ENCODE assay signal across 8 cellular contexts in genomic region chr10:128178319-128178937, GRCh38. TPM values are rescaled to one million over a fixed set of nuclear protein-coding genes. Genes with fewer than 3 reads are reported as not detected.
A peak's percentile ranks its signal among the peaks of the same experiment; 100 is the strongest.
DNase-seq lines count a peak whose midpoint lies in the region; ATAC-seq and TF ChIP-seq lines count a peak whose summit lies in the region.

No MANE protein-coding gene starts in this region.

- H3K4me3 ChIP-seq in SK-N-SH (ENCODE audit: low read depth in 2 of 2, low read length in 1 of 2) (no peak overlapping the region), stomach (no peak overlapping the region), gastrocnemius medialis (no peak overlapping the region), ascending aorta (no peak overlapping the region)

- peaks cover 19 to 22% of the 10 kb centered on the region in 2 donors for H3K36me3 Mint-ChIP-seq in naive B cell

- CTCF ChIA-PET in SK-N-SH (lab: Yijun Ruan, JAX) = interaction anchor here (1.2 to 2.7 kb wide), 8 partner anchors 8 to 34 kb away, joined by 3 to 14 read pairs (median 6); no protein-coding TSS in a partner anchor

- intact Hi-C loops in stomach (cut with DNase I; ENCODE audit: low total_unique reads) (no loop called here), gastrocnemius medialis (cut with DNase I; ENCODE audit: low total_unique reads) (no loop called here), ascending aorta (cut with DNase I) (no loop called here)

- no peaks in the 10 kb centered on the region for H3K79me2 ChIP-seq in SK-N-SH (ENCODE audit: insufficient read depth)

- peaks cover 0 to 18% (median 7%) of the 10 kb centered on the region in 3 donors for H3K27me3 Mint-ChIP-seq in naive B cell

- no peaks in the 10 kb centered on the region for H4K20me1 ChIP-seq in SK-N-SH (ENCODE audit: insufficient read depth)

- H3K4me3 Mint-ChIP-seq in naive B cell = no peak overlapping the region

- no peak overlapping the region for H3K4me2 ChIP-seq in SK-N-SH

- no peak overlapping the region for H3K9ac ChIP-seq in SK-N-SH

- TF ChIP-seq EP300 in SK-N-SH (IDR thresholded peaks at IDR 0.05; ENCODE audit: borderline replicate concordance in 1 of 2, low read depth in 1 of 2, low read length in 1 of 2) (no peak), stomach (IDR thresholded peaks at IDR 0.05) (no peak)

- WGBS in SK-N-SH (ENCODE audit: low lambda C conversion rate) = 51% methylated on average over 6 of the region's 6 CpGs
- WGBS in stomach, 5 donors = 27 to 34% (median 30%) methylated on average over 6 of the region's 6 CpGs

- no peak overlapping the region for H3K27ac ChIP-seq in SK-N-SH (ENCODE audit: low read depth in 2 of 2, low read length in 1 of 2)
- H3K27ac ChIP-seq in stomach = no peak overlapping the region
- no peak overlapping the region for H3K27ac ChIP-seq in gastrocnemius medialis
- no peak overlapping the region for H3K27ac ChIP-seq in ascending aorta

- ATAC-seq in HG02798 (IDR thresholded peaks at IDR 0.05; ENCODE audit: poor library complexity, unreplicated experiment) (peak; percentile 63), naive B cell (ENCODE audit: low read depth in 2 of 2) (peak; percentile 48 to 51), gastrocnemius medialis (no peak)

- no peak overlapping the region for H2AFZ ChIP-seq in SK-N-SH (ENCODE audit: low read depth)

- peak; percentile 25 for DNase-seq in ELR (ENCODE audit: low read depth)
- DNase-seq in SK-N-SH = peak; percentile 39
- peak; percentile 6 for DNase-seq in amniotic epithelial cell (ENCODE audit: low read depth)
- peak; percentile 25 for DNase-seq in naive B cell
- no peak for DNase-seq in stomach
- no peak for DNase-seq in gastrocnemius medialis
- no peak for DNase-seq in ascending aorta (ENCODE audit: low spot score in 2 of 2)

- POLR2A ChIA-PET in SK-N-SH (lab: Yijun Ruan, JAX) = no interaction called here

- H3K4me1 Mint-ChIP-seq in naive B cell = peaks cover 6 to 18% (median 16%) of the 10 kb centered on the region in 3 donors

- H3F3A ChIP-seq in SK-N-SH (replicated peaks; ENCODE audit: insufficient read depth) = no peaks in the 10 kb centered on the region

- H3K27me3 ChIP-seq in SK-N-SH (ENCODE audit: insufficient read depth) = no peaks in the 10 kb centered on the region
- H3K27me3 ChIP-seq in stomach = peaks cover 0 to 10% (median 7%) of the 10 kb centered on the region in 3 donors
- peaks cover 0 to 7% (median 0%) of the 10 kb centered on the region in 3 donors for H3K27me3 ChIP-seq in gastrocnemius medialis
- no peaks in the 10 kb centered on the region for H3K27me3 ChIP-seq in ascending aorta

- TF ChIP-seq RAD21 in SK-N-SH (IDR thresholded peaks at IDR 0.05; ENCODE audit: low read length) = peak; percentile 44

- H3K9me2 ChIP-seq in SK-N-SH = no peaks in the 10 kb centered on the region

- peak overlapping the region in 1 of 6 donors; percentile 6 for H3K27ac Mint-ChIP-seq in naive B cell

- H3K9me3 Mint-ChIP-seq in naive B cell = peaks cover 10 to 30% (median 19%) of the 10 kb centered on the region in 7 donors

- TF ChIP-seq POLR2A in stomach (IDR thresholded peaks at IDR 0.05) = no peak
- TF ChIP-seq POLR2A in gastrocnemius medialis (IDR thresholded peaks at IDR 0.05) = no peak

- peak; percentile 29; the same call in 1 of the 2 replicates for TF ChIP-seq CTCF in SK-N-SH (IDR thresholded peaks at IDR 0.05)
- TF ChIP-seq CTCF in stomach (IDR thresholded peaks at IDR 0.05) = no peak
- no peak for TF ChIP-seq CTCF in gastrocnemius medialis (IDR thresholded peaks at IDR 0.05 in 4 of 5, conservative IDR thresholded peaks at IDR 0.05 in 1 of 5)
- TF ChIP-seq CTCF in ascending aorta (IDR thresholded peaks at IDR 0.05) = no peak

- H3K4me1 ChIP-seq in SK-N-SH (ENCODE audit: control insufficient read depth in 1 of 2, insufficient read depth in 2 of 2, low read depth in 1 of 2, low read length in 1 of 2) (no peaks in the 10 kb centered on the region), stomach (no peaks in the 10 kb centered on the region), gastrocnemius medialis (no peaks in the 10 kb centered on the region), ascending aorta (no peaks in the 10 kb centered on the region)

- in situ Hi-C loops in gastrocnemius medialis (cut with MboI; ENCODE audit: low sequenced_read_pairs in 4 of 4) = no loop called here

- no peaks in the 10 kb centered on the region for H3K36me3 ChIP-seq in SK-N-SH (replicated peaks in 1 of 2; ENCODE audit: control insufficient read depth in 1 of 2, insufficient read depth in 2 of 2, low read length in 1 of 2)
- H3K36me3 ChIP-seq in stomach = no peaks in the 10 kb centered on the region
- H3K36me3 ChIP-seq in gastrocnemius medialis = no peaks in the 10 kb centered on the region
- no peaks in the 10 kb centered on the region for H3K36me3 ChIP-seq in ascending aorta

- H3K9me3 ChIP-seq in SK-N-SH = no peaks in the 10 kb centered on the region
- peaks cover 9 to 28% (median 21%) of the 10 kb centered on the region in 4 donors for H3K9me3 ChIP-seq in stomach
- H3K9me3 ChIP-seq in gastrocnemius medialis = no peaks in the 10 kb centered on the region
- peaks cover 0 to 16% of the 10 kb centered on the region in 2 donors for H3K9me3 ChIP-seq in ascending aorta

TF ChIP-seq in SK-N-SH, 30 proteins besides CTCF, POLR2A, EP300 and RAD21:
- TF ChIP-seq SMC3 (IDR thresholded peaks at IDR 0.05; ENCODE audit: low read depth, low read length) (peak; percentile 27; the same call in 1 of the 2 replicates), TAF1 (IDR thresholded peaks at IDR 0.05; ENCODE audit: borderline replicate concordance, low read depth, low read length) (no peak)

RNA-seq across cellular contexts. Expression of gene MKI67, which starts 52.2 kb away (rescaled TPM):
- 5.7 and 7.5 TPM in 2 replicates for polyA plus RNA-seq in SK-N-SH (2012; rRNA removed)
- 5.5 and 6.3 TPM in 2 replicates for polyA plus RNA-seq in SK-N-SH (2012; cell fraction: cytosol; rRNA removed)
- polyA plus RNA-seq in SK-N-SH (2012; cell fraction: nucleus; rRNA removed) = 8.2 and 9.4 TPM in 2 replicates
- not detected for polyA plus RNA-seq in naive B cell (ENCODE audit: low read depth in 6 of 6)
- 10 to 100 TPM in 3 of 5 donors, 1 to 10 TPM in 2; 5.9 to 60.8 (median 15.2) TPM for total RNA-seq in stomach
- polyA plus RNA-seq in stomach = 1 to 10 TPM in 2 of 3 donors, under 1 TPM in 1; 0.61 to 4.5 (median 2.3) TPM
- 1 to 10 TPM in 1 of 4 donors, under 1 TPM in 2, not detected in 1; 0.25 to 1.4 (median 0.65) TPM for total RNA-seq in gastrocnemius medialis
- total RNA-seq in ascending aorta = 0.64 TPM

Comparison
In these comparisons a context has a peak if more than half of its experiments do, and no peak if none do; other contexts are left out.
1. DNase-seq: peak in ELR (single experiment), SK-N-SH (single experiment), amniotic epithelial cell (single experiment) and naive B cell (single experiment); none in stomach (single experiment), gastrocnemius medialis (0 of 2) and ascending aorta (0 of 2).
2. ATAC-seq: peak in HG02798 (single experiment) and naive B cell (2 of 2); none in gastrocnemius medialis (0 of 2).